ENCODE assay signal across 8 cellular contexts in the genomic region with DNA sequence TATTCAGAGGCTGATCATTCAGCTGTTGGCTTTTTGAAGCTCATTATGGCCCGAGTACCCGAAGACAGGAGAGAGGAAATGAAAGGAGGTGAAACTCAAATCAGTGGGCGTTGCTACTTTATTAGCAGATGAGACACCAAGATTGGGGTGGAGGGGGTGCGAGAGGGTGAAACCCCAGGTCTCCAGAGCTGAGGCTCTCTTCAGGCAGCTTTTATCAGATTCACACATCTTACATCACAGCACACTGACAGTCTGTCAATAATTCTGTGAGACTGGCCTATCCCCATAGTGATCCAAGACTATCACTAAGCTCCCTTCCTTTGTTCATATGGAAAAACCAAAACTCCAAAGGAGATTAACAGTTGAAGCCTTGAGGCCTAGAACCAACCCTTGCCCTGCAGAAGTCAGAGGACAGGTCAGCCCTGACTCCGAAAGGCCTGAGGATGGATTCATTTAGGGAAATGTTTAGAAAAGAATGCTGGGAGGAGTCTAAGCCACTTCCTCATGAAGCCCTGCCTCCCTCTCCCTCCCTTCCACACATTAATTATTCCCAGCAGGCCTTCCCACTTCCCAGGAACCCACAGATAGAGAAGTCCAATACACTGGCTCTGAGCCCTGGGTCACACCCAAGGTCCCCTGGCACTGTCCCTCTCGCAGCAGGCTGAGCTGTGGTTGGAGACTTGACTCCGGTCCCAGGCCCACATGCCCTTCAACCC. TPM values are rescaled to one million over a fixed set of nuclear protein-coding genes. Genes with fewer than 3 reads are reported as not detected.
DNase-seq lines count a peak whose midpoint lies in the region; ATAC-seq, FAIRE-seq and TF ChIP-seq lines count a peak whose summit lies in the region.

No MANE protein-coding gene starts in this region.

- H4K20me1 ChIP-seq in DOHH2 (ENCODE audit: control insufficient read depth, insufficient read depth, low read depth, low read length) (peaks cover 4% of the 10 kb centered on the region), astrocyte (ENCODE audit: insufficient read depth, low read length) (peaks cover 17% of the 10 kb centered on the region)

- TF ChIP-seq CTCF in DOHH2 (IDR thresholded peaks at IDR 0.05; ENCODE audit: low read depth, low read length, poor library complexity, severe bottlenecking), result no peak
- no peak for TF ChIP-seq CTCF in astrocyte (IDR thresholded peaks at IDR 0.05; ENCODE audit: insufficient read depth, low read depth, low read length)

- ATAC-seq in HG03565 (IDR thresholded peaks at IDR 0.05; ENCODE audit: unreplicated experiment) (peak; percentile 43), GM19324 (IDR thresholded peaks at IDR 0.05; ENCODE audit: low FRiP score, unreplicated experiment) (no peak)
- ATAC-seq in naive thymus-derived CD4-positive, alpha-beta T cell, result peak; percentile 86

- H3K4me3 Mint-ChIP-seq in astrocyte (ENCODE audit: unreplicated experiment), result peak overlapping the region; percentile 57
- peak overlapping the region; percentile 2 to 73 (median 25) for H3K4me3 Mint-ChIP-seq in naive thymus-derived CD4-positive, alpha-beta T cell

- no peaks in the 10 kb centered on the region for H3K27me3 ChIP-seq in DOHH2 (ENCODE audit: control insufficient read depth, low read length)
- no peaks in the 10 kb centered on the region for H3K27me3 ChIP-seq in astrocyte (ENCODE audit: insufficient read depth, low read length)
- H3K27me3 ChIP-seq in naive thymus-derived CD4-positive, alpha-beta T cell (ENCODE audit: control insufficient read depth in 2 of 2, insufficient read depth in 2 of 2, low read length in 2 of 2), result no peaks in the 10 kb centered on the region
- no peaks in the 10 kb centered on the region for H3K27me3 ChIP-seq in H7 (ENCODE audit: control insufficient read depth, insufficient read depth, low read length)

- no peak overlapping the region for H3K27ac ChIP-seq in DOHH2 (ENCODE audit: low read depth, low read length)
- H3K27ac ChIP-seq in astrocyte (ENCODE audit: low read depth, low read length), result no peak overlapping the region
- no peak overlapping the region for H3K27ac ChIP-seq in naive thymus-derived CD4-positive, alpha-beta T cell (ENCODE audit: low read depth, low read length)

- intact Hi-C loops in naive thymus-derived CD4-positive, alpha-beta T cell (cut with micrococcal nuclease), result loop anchor here in 1 of 2 donors (2.0 kb wide), 1 partner anchor 22 kb away; a partner anchor contains a TSS

- peak overlapping the region; percentile 8; the same call in 1 of the 2 replicates for H3K4me2 ChIP-seq in DOHH2 (ENCODE audit: low read length)
- H3K4me2 ChIP-seq in astrocyte (ENCODE audit: low read length), result no peak overlapping the region

- no peaks in the 10 kb centered on the region for H3K9me3 ChIP-seq in DOHH2 (ENCODE audit: control insufficient read depth, insufficient read depth, low read length)
- peaks cover 6% of the 10 kb centered on the region for H3K9me3 ChIP-seq in astrocyte (ENCODE audit: insufficient read depth, low read depth, low read length)
- peaks cover 0 to 5% (median 0%) of the 10 kb centered on the region in 3 experiments for H3K9me3 ChIP-seq in naive thymus-derived CD4-positive, alpha-beta T cell (ENCODE audit: control insufficient read depth in 2 of 3, low read length in 3 of 3)

- peaks cover 16% of the 10 kb centered on the region for H3K4me1 ChIP-seq in DOHH2 (ENCODE audit: control insufficient read depth, low read length)
- no peaks in the 10 kb centered on the region for H3K4me1 ChIP-seq in astrocyte (ENCODE audit: insufficient read depth, low read length)
- H3K4me1 ChIP-seq in naive thymus-derived CD4-positive, alpha-beta T cell (ENCODE audit: control insufficient read depth in 2 of 2, insufficient read depth in 2 of 2, low read length in 2 of 2), result peaks cover 32 to 49% of the 10 kb centered on the region in 2 donors

- peaks cover under 1% of the 10 kb centered on the region for H3K9me3 Mint-ChIP-seq in astrocyte (ENCODE audit: unreplicated experiment)
- peaks cover 0 to 8% (median 2%) of the 10 kb centered on the region in 11 donors for H3K9me3 Mint-ChIP-seq in naive thymus-derived CD4-positive, alpha-beta T cell

- no peak overlapping the region for H3K9ac ChIP-seq in astrocyte (ENCODE audit: low read length)

- POLR2A ChIA-PET in naive thymus-derived CD4-positive, alpha-beta T cell (lab: Charles Lee), result interaction anchor here (0.6 to 3.1 kb wide), 6 partner anchors 10 to 39 kb away, joined by 3 to 13 read pairs (median 6); a partner anchor contains a TSS

- no peaks in the 10 kb centered on the region for H3K9me2 ChIP-seq in DOHH2 (replicated peaks; ENCODE audit: control insufficient read depth, low read length)

- H3K4me3 ChIP-seq in DOHH2 (ENCODE audit: low read length), result no peak overlapping the region
- no peak overlapping the region for H3K4me3 ChIP-seq in astrocyte (ENCODE audit: insufficient read depth, low read depth, low read length)
- H3K4me3 ChIP-seq in naive thymus-derived CD4-positive, alpha-beta T cell (ENCODE audit: low read length), result peak overlapping the region; percentile 34
- H3K4me3 ChIP-seq in H7 (ENCODE audit: insufficient read depth, low read depth, low read length), result no peak overlapping the region

- peak; percentile 27 for DNase-seq in astrocyte (ENCODE audit: low read depth)
- no peak for DNase-seq in naive thymus-derived CD4-positive, alpha-beta T cell
- no peak for DNase-seq in H7
- no peak for DNase-seq in NCI-H1417 (lab: John Stamatoyannopoulos, UW)
- no peak for DNase-seq in NCI-H1048 (lab: John Stamatoyannopoulos, UW)

- no peaks in the 10 kb centered on the region for H3F3A ChIP-seq in DOHH2 (ENCODE audit: control insufficient read depth, insufficient read depth)

- H3K27ac Mint-ChIP-seq in astrocyte (ENCODE audit: unreplicated experiment), result peak overlapping the region; percentile 41
- H3K27ac Mint-ChIP-seq in naive thymus-derived CD4-positive, alpha-beta T cell, result peak overlapping the region in 8 of 9 donors; percentile 63 to 92 (median 78)

- peak; percentile 59 for FAIRE-seq in astrocyte (lab: Jason Lieb, UNC)

- peaks cover 18% of the 10 kb centered on the region for H3K4me1 Mint-ChIP-seq in astrocyte (ENCODE audit: low read depth, unreplicated experiment)
- H3K4me1 Mint-ChIP-seq in naive thymus-derived CD4-positive, alpha-beta T cell, result peaks cover 37 to 69% (median 62%) of the 10 kb centered on the region in 7 donors

- CTCF ChIA-PET in naive thymus-derived CD4-positive, alpha-beta T cell (lab: Charles Lee), result interaction anchor here (0.6 to 1.9 kb wide), 5 partner anchors 13 to 104 kb away, joined by 3 to 5 read pairs (median 4); no protein-coding TSS in a partner anchor

- H3K36me3 ChIP-seq in DOHH2 (ENCODE audit: control insufficient read depth, low read length), result peaks cover 13% of the 10 kb centered on the region
- H3K36me3 ChIP-seq in astrocyte (ENCODE audit: insufficient read depth, low read length), result no peaks in the 10 kb centered on the region
- H3K36me3 ChIP-seq in naive thymus-derived CD4-positive, alpha-beta T cell (ENCODE audit: control insufficient read depth in 2 of 3, insufficient read depth in 3 of 3, low read length in 3 of 3), result peaks cover 0 to 7% (median 0%) of the 10 kb centered on the region in 3 experiments
- H3K36me3 ChIP-seq in H7 (replicated peaks; ENCODE audit: control insufficient read depth, insufficient read depth, low read length), result no peaks in the 10 kb centered on the region

- H3K36me3 Mint-ChIP-seq in astrocyte (ENCODE audit: low read depth, unreplicated experiment), result peaks cover 15% of the 10 kb centered on the region
- H3K36me3 Mint-ChIP-seq in naive thymus-derived CD4-positive, alpha-beta T cell, result peaks cover 3 to 31% (median 28%) of the 10 kb centered on the region in 5 donors

- H3K27me3 Mint-ChIP-seq in astrocyte (ENCODE audit: low read depth, unreplicated experiment), result no peaks in the 10 kb centered on the region
- no peaks in the 10 kb centered on the region for H3K27me3 Mint-ChIP-seq in naive thymus-derived CD4-positive, alpha-beta T cell

- no peak overlapping the region for H2AFZ ChIP-seq in astrocyte (ENCODE audit: low read depth, low read length)

- peaks cover 68% of the 10 kb centered on the region for H3K79me2 ChIP-seq in DOHH2 (ENCODE audit: control insufficient read depth, low read length)
- H3K79me2 ChIP-seq in astrocyte (ENCODE audit: insufficient read depth, low read length), result peaks cover 8% of the 10 kb centered on the region

RNA-seq across cellular contexts. Expression of a gene that starts 23.2 kb away (rescaled TPM):
- 7.7 and 8.6 TPM in 2 replicates for total RNA-seq in astrocyte
- total RNA-seq in naive thymus-derived CD4-positive, alpha-beta T cell, result 10 to 100 TPM; 20.7 to 32.4 (median 27.1) TPM
- polyA plus RNA-seq in naive thymus-derived CD4-positive, alpha-beta T cell, result 1 to 10 TPM; 4.8 to 7.5 TPM
- total RNA-seq in H7 (2014; rRNA removed; shearing (Covaris generic)), result 9.7 and 13.8 TPM in 2 replicates
